ENCODE assay signal across 15 cellular contexts in the genomic region with DNA sequence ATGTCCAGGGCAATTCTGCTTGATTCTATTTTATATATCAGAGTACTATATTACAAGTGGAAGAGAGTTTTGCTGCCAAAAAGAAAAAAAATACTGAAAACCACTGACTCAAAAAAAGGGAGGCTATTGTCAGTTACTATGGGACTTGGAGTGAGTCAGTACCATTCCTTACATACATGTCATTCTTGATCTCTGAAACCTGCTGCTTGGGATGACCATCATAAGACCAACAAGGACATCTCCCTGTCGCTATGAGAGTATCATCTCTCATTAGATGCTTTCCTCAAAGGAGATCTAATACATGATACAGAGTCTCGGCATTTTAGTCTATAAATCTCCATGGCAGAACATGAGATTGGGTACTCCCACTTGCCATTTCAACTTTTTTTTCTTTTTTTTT. TPM values are rescaled to one million over a fixed set of nuclear protein-coding genes. Genes with fewer than 3 reads are reported as not detected.
A peak's percentile ranks its signal among the peaks of the same experiment; 100 is the strongest.
DNase-seq lines count a peak whose midpoint lies in the region; ATAC-seq and TF ChIP-seq lines count a peak whose summit lies in the region.
"Had no signal": no experiment of that assay in that cellular context is flagged by ENCODE, and none has a peak within 500 bp of the region (broad histone marks: within the 10 kb centered on the region; RNA-seq: fewer than 3 reads in every experiment).

No MANE protein-coding gene starts in this region.

- no peaks in the 10 kb centered on the region for H3K9me3 Mint-ChIP-seq in naive thymus-derived CD8-positive, alpha-beta T cell
- H3K9me3 Mint-ChIP-seq: activated naive CD4-positive, alpha-beta T cell treated with anti-CD3 and anti-CD28 coated beads, Interleukin-2, amount 10 ng/mL, durations not matched to agents 7 days and 5 days had no signal

- TF ChIP-seq CTCF in smooth muscle cell (IDR thresholded peaks at IDR 0.05; ENCODE audit: borderline replicate concordance, insufficient read depth, poor library complexity, severe bottlenecking) = no peak

- no peak for ATAC-seq in GM18519 (IDR thresholded peaks at IDR 0.05; ENCODE audit: low FRiP score, unreplicated experiment)
- ATAC-seq in naive thymus-derived CD8-positive, alpha-beta T cell = no peak
- ATAC-seq: activated CD8-positive, alpha-beta T cell treated with anti-CD3 and anti-CD28 coated beads, Interleukin-2, amount 10 ng/mL, durations not matched to agents 7 days and 5 days; left lung had no signal

- H3K4me3 ChIP-seq in smooth muscle cell = no peak overlapping the region
- H3K4me3 ChIP-seq: left lung, Peyer's patch had no signal

- H3K36me3 Mint-ChIP-seq in naive thymus-derived CD8-positive, alpha-beta T cell = peaks cover 0 to 72% (median 12%) of the 10 kb centered on the region in 3 donors

- no peak overlapping the region for H2AFZ ChIP-seq in smooth muscle cell (ENCODE audit: low read depth)

- H3K27ac Mint-ChIP-seq in naive thymus-derived CD8-positive, alpha-beta T cell = peak overlapping the region in 1 of 10 donors; percentile 39
- H3K27ac Mint-ChIP-seq: activated CD8-positive, alpha-beta T cell treated with anti-CD3 and anti-CD28 coated beads, Interleukin-2, amount 10 ng/mL, durations not matched to agents 7 days and 5 days; activated naive CD4-positive, alpha-beta T cell treated with anti-CD3 and anti-CD28 coated beads, Interleukin-2, amount 10 ng/mL, durations not matched to agents 7 days and 5 days had no signal

- no peaks in the 10 kb centered on the region for H4K20me1 ChIP-seq in smooth muscle cell (ENCODE audit: low read depth)

- POLR2A ChIA-PET in naive thymus-derived CD8-positive, alpha-beta T cell (lab: Charles Lee) = interaction anchor here (1.2 kb wide), 1 partner anchor 10 kb away, joined by 3 read pairs; no protein-coding TSS in a partner anchor

- peaks cover 0 to 2% (median 0%) of the 10 kb centered on the region in 4 donors for H3K4me1 Mint-ChIP-seq in naive thymus-derived CD8-positive, alpha-beta T cell
- H3K4me1 Mint-ChIP-seq: activated naive CD4-positive, alpha-beta T cell treated with anti-CD3 and anti-CD28 coated beads, Interleukin-2, amount 10 ng/mL, durations not matched to agents 7 days and 5 days had no signal

- no peak overlapping the region for H3K4me2 ChIP-seq in smooth muscle cell

- DNase-seq in GM04504 (ENCODE audit: low read depth) (peak; percentile 81), SW 1271 (lab: John Stamatoyannopoulos, UW) (peak; percentile 33 to 62), fibroblast of the conjunctiva (ENCODE audit: low read depth) (peak; percentile 53), smooth muscle cell (lab: John Stamatoyannopoulos, UW; ENCODE audit: unreplicated experiment) (no peak), NCI-H2196 treated with DMSO at 0.1 percent for 48 hours (lab: John Stamatoyannopoulos, UW; ENCODE audit: unreplicated experiment) (no peak)
- no peak for DNase-seq in effector CD8-positive, alpha-beta T cell (lab: John Stamatoyannopoulos, UW)
- DNase-seq in naive thymus-derived CD8-positive, alpha-beta T cell = no peak
- DNase-seq: activated CD8-positive, alpha-beta T cell treated with anti-CD3 and anti-CD28 coated beads, Interleukin-2, amount 10 ng/mL, durations not matched to agents 7 days and 5 days; activated naive CD4-positive, alpha-beta T cell treated with anti-CD3 and anti-CD28 coated beads, Interleukin-2, amount 10 ng/mL, durations not matched to agents 7 days and 5 days; cortex of kidney; left lung; NCI-H1417; NCI-H510A treated with DMSO at 0.1 percent for 48 hours had no signal

- H3K27me3 Mint-ChIP-seq in naive thymus-derived CD8-positive, alpha-beta T cell = no peaks in the 10 kb centered on the region
- H3K27me3 Mint-ChIP-seq: activated naive CD4-positive, alpha-beta T cell treated with anti-CD3 and anti-CD28 coated beads, Interleukin-2, amount 10 ng/mL, durations not matched to agents 7 days and 5 days had no signal

- H3K4me1 ChIP-seq in smooth muscle cell (ENCODE audit: low read depth) = no peaks in the 10 kb centered on the region
- H3K4me1 ChIP-seq: left lung, Peyer's patch had no signal

- H3K9ac ChIP-seq in smooth muscle cell (ENCODE audit: low read depth) = peak overlapping the region; percentile 22

- 66% methylated on average over 2 of the region's 2 CpGs for WGBS in smooth muscle cell (ENCODE audit: low lambda C conversion rate)

- H3F3A ChIP-seq in smooth muscle cell (ENCODE audit: low read depth) = no peaks in the 10 kb centered on the region

- peak overlapping the region; percentile 67 for H3K27ac ChIP-seq in smooth muscle cell (ENCODE audit: low read depth)
- H3K27ac ChIP-seq: left lung, Peyer's patch had no signal

- no peaks in the 10 kb centered on the region for H3K9me3 ChIP-seq in smooth muscle cell (replicated peaks; ENCODE audit: low read depth)
- H3K9me3 ChIP-seq: left lung, Peyer's patch had no signal

- no peaks in the 10 kb centered on the region for H3K79me2 ChIP-seq in smooth muscle cell (ENCODE audit: low read depth)

- no peak overlapping the region for H3K4me3 Mint-ChIP-seq in naive thymus-derived CD8-positive, alpha-beta T cell
- H3K4me3 Mint-ChIP-seq: activated CD8-positive, alpha-beta T cell treated with anti-CD3 and anti-CD28 coated beads, Interleukin-2, amount 10 ng/mL, durations not matched to agents 7 days and 5 days; activated naive CD4-positive, alpha-beta T cell treated with anti-CD3 and anti-CD28 coated beads, Interleukin-2, amount 10 ng/mL, durations not matched to agents 7 days and 5 days had no signal

- no peaks in the 10 kb centered on the region for H3K27me3 ChIP-seq in smooth muscle cell (ENCODE audit: low read depth)
- H3K27me3 ChIP-seq: left lung, Peyer's patch had no signal

- H3K36me3 ChIP-seq in smooth muscle cell (ENCODE audit: low read depth) = peaks cover 10% of the 10 kb centered on the region

RNA-seq across cellular contexts. Expression of gene INPP5B, which starts 11.8 kb away (rescaled TPM):
- total RNA-seq in smooth muscle cell = 11.0 and 12.0 TPM in 2 replicates
- polyA plus RNA-seq in smooth muscle cell = 5.8 and 6.7 TPM in 2 replicates
- total RNA-seq in naive thymus-derived CD8-positive, alpha-beta T cell = 10 to 100 TPM; 40.8 to 46.7 TPM
- 10 to 100 TPM; 11.3 to 22.0 (median 18.5) TPM for polyA plus RNA-seq in naive thymus-derived CD8-positive, alpha-beta T cell

RNA-seq across cellular contexts. Expression of gene SF3A3, which starts 31.1 kb away (rescaled TPM):
- total RNA-seq in smooth muscle cell = 74.9 and 79.6 TPM in 2 replicates
- 50.8 and 54.0 TPM in 2 replicates for polyA plus RNA-seq in smooth muscle cell
- total RNA-seq in naive thymus-derived CD8-positive, alpha-beta T cell = 10 to 100 TPM; 67.0 to 72.0 TPM
- 100 to 1,000 TPM in 1 of 3 donors, 10 to 100 TPM in 2; 97.4 to 101 (median 98.1) TPM for polyA plus RNA-seq in naive thymus-derived CD8-positive, alpha-beta T cell

RNA-seq across cellular contexts. Expression of gene FHL3, which starts 46.6 kb away (rescaled TPM):
- 29.5 and 32.0 TPM in 2 replicates for total RNA-seq in smooth muscle cell
- polyA plus RNA-seq in smooth muscle cell = 67.1 and 70.2 TPM in 2 replicates
- 10 to 100 TPM; 11.0 to 11.4 TPM for total RNA-seq in naive thymus-derived CD8-positive, alpha-beta T cell
- polyA plus RNA-seq in naive thymus-derived CD8-positive, alpha-beta T cell = 10 to 100 TPM in 1 of 3 donors, 1 to 10 TPM in 2; 4.8 to 12.7 (median 8.1) TPM

RNA-seq across cellular contexts. Expression of gene UTP11, which starts 53.8 kb away (rescaled TPM):
- 72.4 and 73.5 TPM in 2 replicates for total RNA-seq in smooth muscle cell
- polyA plus RNA-seq in smooth muscle cell = 43.7 and 44.4 TPM in 2 replicates
- 10 to 100 TPM; 14.2 to 17.3 TPM for total RNA-seq in naive thymus-derived CD8-positive, alpha-beta T cell
- 10 to 100 TPM; 16.6 to 21.4 (median 17.4) TPM for polyA plus RNA-seq in naive thymus-derived CD8-positive, alpha-beta T cell

Comparison
In these comparisons a context has a peak if more than half of its experiments do, and no peak if none do; other contexts are left out.
1. DNase-seq: peak in GM04504 (single experiment), SW 1271 (2 of 2) and fibroblast of the conjunctiva (single experiment); none in smooth muscle cell (single experiment), effector CD8-positive, alpha-beta T cell (single experiment), NCI-H2196 treated with DMSO at 0.1 percent for 48 hours (single experiment) and naive thymus-derived CD8-positive, alpha-beta T cell (0 of 10).